Comparison of ENCODE assay signal across 22 cellular contexts in the genomic region with DNA sequence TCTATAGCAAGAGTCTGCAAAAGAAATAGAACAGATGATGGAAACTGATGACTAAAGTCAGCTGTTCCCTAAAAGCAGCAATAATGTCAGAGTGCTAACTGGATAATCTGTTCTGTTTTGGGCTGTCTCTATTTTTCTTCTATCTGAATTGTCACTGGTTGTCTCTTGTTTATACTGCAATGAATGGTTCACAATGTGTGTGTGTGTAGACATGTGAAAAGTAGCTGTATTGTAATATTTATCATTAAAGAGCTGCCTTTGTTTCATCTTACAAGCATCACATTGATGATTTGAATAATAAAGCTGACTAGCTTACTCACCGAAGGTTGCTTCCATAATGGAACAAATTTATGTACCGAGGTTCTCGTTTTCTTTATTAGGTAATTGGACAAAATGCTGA.
DNase-seq lines count a peak whose midpoint lies in the region; TF ChIP-seq lines count a peak whose summit lies in the region.
"Had no signal": no experiment of that assay in that cellular context is flagged by ENCODE, and none has a peak within 500 bp of the region (broad histone marks: within the 10 kb centered on the region; RNA-seq: fewer than 3 reads in every experiment).

No MANE protein-coding gene starts in this region.

- peak in 1 of 61 donors; percentile 73 for DNase-seq in caudate nucleus (lab: John Stamatoyannopoulos, UW)
- peak; percentile 78 for DNase-seq in inferior parietal cortex (ENCODE audit: extremely low spot score)
- DNase-seq in putamen (ENCODE audit: low spot score): peak; percentile 89
- DNase-seq in thyroid gland: no peak
- DNase-seq in germinal center (ENCODE audit: low spot score): no peak
- DNase-seq in NCI-H146 (lab: John Stamatoyannopoulos, UW): no peak
- DNase-seq in activated CD4-positive, alpha-beta T cell treated with anti-CD3 and anti-CD28 coated beads for 4 hours: no peak
- DNase-seq: CD8-positive, alpha-beta memory T cell; DMS153; DND-41; NCI-H1092; NCI-H1417 treated with DMSO at 0.1 percent for 48 hours; NCI-H187; NCI-H2081 treated with DMSO at 0.1 percent for 48 hours; NCI-H2171; NCI-H226; NCI-H510A; NCI-H69; SHP77 treated with DMSO at 0.1 percent for 48 hours had no signal

- H3K27ac ChIP-seq in caudate nucleus (ENCODE audit: low read depth, low read length): peak overlapping the region; percentile 96
- no peak overlapping the region for H3K27ac ChIP-seq in thyroid gland
- H3K27ac ChIP-seq: C4-2B, HL-60, SK-N-MC had no signal

- no peak overlapping the region for H3K4me3 ChIP-seq in thyroid gland (replicated peaks in 1 of 3)
- H3K4me3 ChIP-seq: SK-N-MC had no signal

- WGBS in thyroid gland, 2 donors: 94 to 97% methylated on average over 3 of the region's 3 CpGs

- H3K9me3 ChIP-seq in thyroid gland: no peaks in the 10 kb centered on the region

- TF ChIP-seq CTCF in thyroid gland (IDR thresholded peaks at IDR 0.05): no peak

- H3K4me1 ChIP-seq in thyroid gland: no peaks in the 10 kb centered on the region

- intact Hi-C loops in thyroid gland (cut with DNase I): no loop called here

- no peaks in the 10 kb centered on the region for H3K36me3 ChIP-seq in thyroid gland

- TF ChIP-seq POLR2A in thyroid gland (IDR thresholded peaks at IDR 0.05): no peak

- H3K27me3 ChIP-seq in thyroid gland: no peaks in the 10 kb centered on the region

Comparison
In these comparisons a context has a peak if more than half of its experiments do, and no peak if none do; other contexts are left out.
1. DNase-seq: peak in inferior parietal cortex (single experiment) and putamen (single experiment); none in thyroid gland (0 of 2), germinal center (single experiment), NCI-H146 (single experiment) and activated CD4-positive, alpha-beta T cell treated with anti-CD3 and anti-CD28 coated beads for 4 hours (0 of 2).